In genomic region chr2:174561283-174562275, GRCh38 we compare ENCODE assay signal across 8 cellular contexts. TPM values are rescaled to one million over a fixed set of nuclear protein-coding genes. Genes with fewer than 3 reads are reported as not detected.
DNase-seq lines count a peak whose midpoint lies in the region; ATAC-seq and TF ChIP-seq lines count a peak whose summit lies in the region.

No MANE protein-coding gene starts in this region.

- BruUV-seq in PC-9 (replicated peaks; lab: Mats Ljungman, UMichigan) = no TSS peak

- peaks cover 21% of the 10 kb centered on the region for H3K4me1 Mint-ChIP-seq in activated naive CD8-positive, alpha-beta T cell treated with anti-CD3 and anti-CD28 coated beads for 36 hours

- no peaks in the 10 kb centered on the region for H3K27me3 ChIP-seq in cardiac muscle cell
- H3K27me3 ChIP-seq in prostate gland (replicated peaks; ENCODE audit: insufficient read depth) = no peaks in the 10 kb centered on the region
- H3K27me3 ChIP-seq in Peyer's patch = no peaks in the 10 kb centered on the region
- no peaks in the 10 kb centered on the region for H3K27me3 ChIP-seq in PC-9 (ENCODE audit: insufficient read depth, low read depth)

- POLR2A ChIA-PET in PC-9 (lab: Charles Lee; ENCODE audit: unreplicated experiment) = interaction anchor here (0.6 kb wide), 1 partner anchor 113 kb away, joined by 6 read pairs; no protein-coding TSS in a partner anchor

- H3K36me3 ChIP-seq in cardiac muscle cell (peaks cover 2% of the 10 kb centered on the region), prostate gland (no peaks in the 10 kb centered on the region), Peyer's patch (peaks cover 0 to 1% (median 0%) of the 10 kb centered on the region in 3 donors), PC-9 (ENCODE audit: low read depth) (no peaks in the 10 kb centered on the region)

- intact Hi-C loops in prostate gland (cut with DNase I) = no loop called here
- intact Hi-C loops in PC-9 (cut with micrococcal nuclease; ENCODE audit: unreplicated experiment) = no loop called here

- no peaks in the 10 kb centered on the region for H3K9me2 ChIP-seq in PC-9 (ENCODE audit: insufficient read depth)

- no peak overlapping the region for H3K4me2 ChIP-seq in PC-9

- TF ChIP-seq CTCF in cardiac muscle cell (IDR thresholded peaks at IDR 0.05; ENCODE audit: low read depth, low read length) (no peak), prostate gland (IDR thresholded peaks at IDR 0.05) (no peak), Peyer's patch (IDR thresholded peaks at IDR 0.05) (no peak), PC-9 (conservative IDR thresholded peaks at IDR 0.05) (no peak)

- CTCF ChIA-PET in PC-9 (lab: Charles Lee) = interaction anchor here (0.6 to 0.7 kb wide), 2 partner anchors 14 to 136 kb away, joined by 3 to 4 read pairs; no protein-coding TSS in a partner anchor

- TF ChIP-seq POLR2A in prostate gland (IDR thresholded peaks at IDR 0.05) (no peak), erythroblast (IDR thresholded peaks at IDR 0.05; ENCODE audit: low read length) (no peak), Peyer's patch (IDR thresholded peaks at IDR 0.05) (no peak)

- H3K9me3 Mint-ChIP-seq in activated naive CD8-positive, alpha-beta T cell treated with anti-CD3 and anti-CD28 coated beads for 36 hours = no peaks in the 10 kb centered on the region

- H3K4me3 ChIP-seq in cardiac muscle cell (no peak overlapping the region), prostate gland (no peak overlapping the region), Peyer's patch (no peak overlapping the region), PC-9 (no peak overlapping the region)

- H3K4me3 Mint-ChIP-seq in activated naive CD8-positive, alpha-beta T cell treated with anti-CD3 and anti-CD28 coated beads for 36 hours = no peak overlapping the region

- H3K27me3 Mint-ChIP-seq in activated naive CD8-positive, alpha-beta T cell treated with anti-CD3 and anti-CD28 coated beads for 36 hours = no peaks in the 10 kb centered on the region

- H3K4me1 ChIP-seq in cardiac muscle cell (ENCODE audit: low read depth) = peaks cover 23% of the 10 kb centered on the region
- H3K4me1 ChIP-seq in prostate gland (replicated peaks) = no peaks in the 10 kb centered on the region
- peaks cover 0 to 4% (median 0%) of the 10 kb centered on the region in 4 donors for H3K4me1 ChIP-seq in Peyer's patch
- no peaks in the 10 kb centered on the region for H3K4me1 ChIP-seq in PC-9 (replicated peaks; ENCODE audit: insufficient read depth)

- no peaks in the 10 kb centered on the region for H4K20me1 ChIP-seq in PC-9 (ENCODE audit: insufficient read depth)

- in situ Hi-C loops in G401 (cut with HindIII; ENCODE audit: low sequenced_read_pairs) = no loop called here

- no peaks in the 10 kb centered on the region for H3F3A ChIP-seq in PC-9 (ENCODE audit: insufficient read depth, low read depth)

- H3K27ac ChIP-seq in cardiac muscle cell (peak overlapping the region; percentile 84), prostate gland (peak overlapping the region in 1 of 2 donors; percentile 4), Peyer's patch (peak overlapping the region in 1 of 4 donors; percentile 1), PC-9 (no peak overlapping the region)

- no peaks in the 10 kb centered on the region for H3K79me2 ChIP-seq in PC-9 (ENCODE audit: low read depth)

- H2AFZ ChIP-seq in PC-9 = no peak overlapping the region

- WGBS in prostate gland = 30% methylated on average over 11 of the region's 11 CpGs

- H3K27ac Mint-ChIP-seq in activated naive CD8-positive, alpha-beta T cell treated with anti-CD3 and anti-CD28 coated beads for 36 hours = peak overlapping the region; percentile 78

- H3K36me3 Mint-ChIP-seq in activated naive CD8-positive, alpha-beta T cell treated with anti-CD3 and anti-CD28 coated beads for 36 hours = peaks cover 25% of the 10 kb centered on the region

- no peaks in the 10 kb centered on the region for H3K9me3 ChIP-seq in cardiac muscle cell (ENCODE audit: low read depth)
- no peaks in the 10 kb centered on the region for H3K9me3 ChIP-seq in prostate gland
- H3K9me3 ChIP-seq in Peyer's patch = no peaks in the 10 kb centered on the region
- H3K9me3 ChIP-seq in PC-9 (ENCODE audit: insufficient read depth, low read depth) = no peaks in the 10 kb centered on the region

- no peak for ATAC-seq in GM18861 (IDR thresholded peaks at IDR 0.05; ENCODE audit: unreplicated experiment)

- DNase-seq in G401 (ENCODE audit: low spot score) (peak; percentile 95), cardiac muscle cell (ENCODE audit: low read depth in 1 of 2, low spot score in 1 of 2) (peak; percentile 34 to 79), prostate gland (ENCODE audit: low spot score) (peak; percentile 68), erythroblast (lab: John Stamatoyannopoulos, UW) (no peak), Peyer's patch (no peak), PC-9 (no peak)
- DNase-seq in activated naive CD8-positive, alpha-beta T cell treated with anti-CD3 and anti-CD28 coated beads for 36 hours = no peak

RNA-seq across cellular contexts. Expression of gene WIPF1, which starts 36.0 kb away (rescaled TPM):
- not detected in 2 replicates for total RNA-seq in G401 (2014; rRNA removed; shearing (Covaris generic))
- total RNA-seq in activated naive CD8-positive, alpha-beta T cell treated with anti-CD3 and anti-CD28 coated beads for 36 hours = 100 to 1,000 TPM; 384 to 391 TPM
- total RNA-seq in cardiac muscle cell (6.0 and 16.7 TPM in 2 replicates), prostate gland (10 to 100 TPM in 1 of 2 donors, 1 to 10 TPM in 1; 7.2 to 19.0 TPM), Peyer's patch (10 to 100 TPM in 3 of 4 donors, 1 to 10 TPM in 1; 7.4 to 81.7 (median 17.3) TPM), PC-9 (2021) (0.46 and 1.3 TPM in 2 replicates)
- 8.3 and 18.3 TPM in 2 replicates for polyA plus RNA-seq in cardiac muscle cell

Comparison
In these comparisons a context has a peak if more than half of its experiments do, and no peak if none do; other contexts are left out.
1. DNase-seq: peak in G401 (single experiment), cardiac muscle cell (2 of 2) and prostate gland (single experiment); none in activated naive CD8-positive, alpha-beta T cell treated with anti-CD3 and anti-CD28 coated beads for 36 hours (single experiment), erythroblast (0 of 2), Peyer's patch (0 of 3) and PC-9 (0 of 2).
2. RNA of gene WIPF1, which starts 36.0 kb away (total RNA-seq): 384 to 391 TPM in activated naive CD8-positive, alpha-beta T cell treated with anti-CD3 and anti-CD28 coated beads for 36 hours; 7.4 to 81.7 TPM in Peyer's patch, 7.2 to 19.0 TPM in prostate gland, 6.0 to 16.7 TPM in cardiac muscle cell, 0.46 to 1.3 TPM in PC-9 and not detected in G401; every median in the first group is over 4 times any median in the second.